21 cellular contexts compared by ENCODE assay signal in genomic region chr4:41405464-41405863, GRCh38.
"Had no signal": no experiment of that assay in that cellular context is flagged by ENCODE, and none has a peak within 500 bp of the region (broad histone marks: within the 10 kb centered on the region; RNA-seq: fewer than 3 reads in every experiment).

No MANE protein-coding gene starts in this region.

- H3K4me3 ChIP-seq: coronary artery, heart left ventricle, neural progenitor cell, stomach, suprapubic skin, vagina had no signal

- H3K36me3 ChIP-seq: heart left ventricle, neural progenitor cell, stomach, suprapubic skin, vagina had no signal

- H3K4me1 Mint-ChIP-seq: activated B cell treated with CpG ODN at 0.5 μM for 24 hours; activated CD4-positive, alpha-beta T cell treated with anti-CD3 and anti-CD28 coated beads for 36 hours; activated naive CD8-positive, alpha-beta T cell treated with anti-CD3 and anti-CD28 coated beads, Interleukin-2, amount 10 ng/mL, durations not matched to agents 7 days and 5 days; naive B cell; stimulated activated effector memory CD8-positive, alpha-beta T cell treated with anti-CD3 and anti-CD28 coated beads, Interleukin-12 subunit alpha, Interleukin-12 subunit beta, amount 100 ng/mL, for 72 hours had no signal

- DNase-seq: activated B cell treated with CpG ODN at 0.5 μM for 24 hours; activated CD4-positive, alpha-beta T cell treated with anti-CD3 and anti-CD28 coated beads for 36 hours; activated CD4-positive, alpha-beta T cell treated with anti-CD3 and anti-CD28 coated beads, Interleukin-2, amount 50 U/mL, for 4 hours; activated CD8-positive, alpha-beta memory T cell treated with anti-CD3 and anti-CD28 coated beads for 24 hours; activated CD8-positive, alpha-beta memory T cell treated with anti-CD3 and anti-CD28 coated beads, Interleukin-2, amount 50 U/mL, for 4 hours; activated effector memory CD4-positive, alpha-beta T cell treated with Interleukin-2 at 50 U/mL for 16 hours; activated naive CD4-positive, alpha-beta T cell treated with anti-CD3 and anti-CD28 coated beads for 36 hours; activated naive CD8-positive, alpha-beta T cell treated with anti-CD3 and anti-CD28 coated beads, Interleukin-2, amount 10 ng/mL, durations not matched to agents 7 days and 5 days; activated T-cell treated with anti-CD3 and anti-CD28 coated beads, Interleukin-2, amount 50 U/mL, for 4 hours; amygdala; endodermal cell; heart left ventricle; left colon; naive B cell; stomach had no signal

- H3K27me3 ChIP-seq: heart left ventricle, neural progenitor cell, stomach, suprapubic skin, vagina had no signal

- H3K4me1 ChIP-seq: vagina had no signal

- H3K4me3 Mint-ChIP-seq: activated B cell treated with CpG ODN at 0.5 μM for 24 hours; activated CD4-positive, alpha-beta T cell treated with anti-CD3 and anti-CD28 coated beads for 36 hours; activated naive CD4-positive, alpha-beta T cell treated with anti-CD3 and anti-CD28 coated beads for 36 hours; activated naive CD8-positive, alpha-beta T cell treated with anti-CD3 and anti-CD28 coated beads, Interleukin-2, amount 10 ng/mL, durations not matched to agents 7 days and 5 days; activated T-cell treated with anti-CD3 and anti-CD28 coated beads, Interleukin-2, amount 50 U/mL, for 4 hours; endodermal cell; naive B cell; neural progenitor cell; stimulated activated effector memory CD8-positive, alpha-beta T cell treated with anti-CD3 and anti-CD28 coated beads, Interleukin-12 subunit alpha, Interleukin-12 subunit beta, amount 100 ng/mL, for 72 hours had no signal

- H3K27ac Mint-ChIP-seq: activated B cell treated with CpG ODN at 0.5 μM for 24 hours; activated CD4-positive, alpha-beta T cell treated with anti-CD3 and anti-CD28 coated beads for 36 hours; activated naive CD4-positive, alpha-beta T cell treated with anti-CD3 and anti-CD28 coated beads for 36 hours; activated naive CD8-positive, alpha-beta T cell treated with anti-CD3 and anti-CD28 coated beads, Interleukin-2, amount 10 ng/mL, durations not matched to agents 7 days and 5 days; endodermal cell; naive B cell; neural progenitor cell; progenitor cell of endocrine pancreas; stimulated activated effector memory CD8-positive, alpha-beta T cell treated with anti-CD3 and anti-CD28 coated beads, Interleukin-12 subunit alpha, Interleukin-12 subunit beta, amount 100 ng/mL, for 72 hours had no signal

- H3K36me3 Mint-ChIP-seq: activated naive CD8-positive, alpha-beta T cell treated with anti-CD3 and anti-CD28 coated beads, Interleukin-2, amount 10 ng/mL, durations not matched to agents 7 days and 5 days; naive B cell; neural progenitor cell; stimulated activated effector memory CD8-positive, alpha-beta T cell treated with anti-CD3 and anti-CD28 coated beads, Interleukin-12 subunit alpha, Interleukin-12 subunit beta, amount 100 ng/mL, for 72 hours had no signal

- H3K9me3 ChIP-seq: heart left ventricle, stomach, suprapubic skin, vagina had no signal

- H3K27me3 Mint-ChIP-seq: activated naive CD8-positive, alpha-beta T cell treated with anti-CD3 and anti-CD28 coated beads, Interleukin-2, amount 10 ng/mL, durations not matched to agents 7 days and 5 days had no signal

- ATAC-seq: activated CD4-positive, alpha-beta T cell treated with anti-CD3 and anti-CD28 coated beads for 36 hours; activated T-cell treated with anti-CD3 and anti-CD28 coated beads, Interleukin-2, amount 50 U/mL, for 4 hours; stimulated activated effector memory CD8-positive, alpha-beta T cell treated with anti-CD3 and anti-CD28 coated beads, Interleukin-12 subunit alpha, Interleukin-12 subunit beta, amount 100 ng/mL, for 72 hours had no signal

- H3K9ac ChIP-seq: neural progenitor cell had no signal

- H3K27ac ChIP-seq: coronary artery, heart left ventricle, neural progenitor cell, stomach, suprapubic skin, vagina had no signal

- H3K9me3 Mint-ChIP-seq: activated B cell treated with CpG ODN at 0.5 μM for 24 hours; activated naive CD4-positive, alpha-beta T cell treated with anti-CD3 and anti-CD28 coated beads for 36 hours; activated naive CD8-positive, alpha-beta T cell treated with anti-CD3 and anti-CD28 coated beads, Interleukin-2, amount 10 ng/mL, durations not matched to agents 7 days and 5 days; activated T-cell treated with anti-CD3 and anti-CD28 coated beads, Interleukin-2, amount 50 U/mL, for 4 hours; stimulated activated effector memory CD8-positive, alpha-beta T cell treated with anti-CD3 and anti-CD28 coated beads, Interleukin-12 subunit alpha, Interleukin-12 subunit beta, amount 100 ng/mL, for 72 hours had no signal

- H3K4me2 ChIP-seq: neural progenitor cell had no signal

- H2AFZ ChIP-seq: neural progenitor cell had no signal
